Comparison of ENCODE assay signal across 1 cellular context in genomic region chr5:7519564-7519963, GRCh38.
TF ChIP-seq lines count a peak whose summit lies in the region.

No MANE protein-coding gene starts in this region.

TF ChIP-seq in WTC11, 78 proteins besides CTCF, POLR2A, EP300 and RAD21 (continued from another document):
- TF ChIP-seq PREB (CRISPR knock-in tag; IDR thresholded peaks at IDR 0.05; ENCODE audit: borderline replicate concordance): no peak
- no peak for TF ChIP-seq AFF4 (CRISPR knock-in tag; IDR thresholded peaks at IDR 0.05; ENCODE audit: borderline replicate concordance)
- no peak for TF ChIP-seq ATF2 (CRISPR knock-in tag; IDR thresholded peaks at IDR 0.05; ENCODE audit: borderline replicate concordance, low read depth)
- no peak for TF ChIP-seq E2F4 (CRISPR knock-in tag; IDR thresholded peaks at IDR 0.05; ENCODE audit: borderline replicate concordance, low read depth)
- no peak for TF ChIP-seq ATF3 (CRISPR knock-in tag; conservative IDR thresholded peaks at IDR 0.05)
